In the genomic region with DNA sequence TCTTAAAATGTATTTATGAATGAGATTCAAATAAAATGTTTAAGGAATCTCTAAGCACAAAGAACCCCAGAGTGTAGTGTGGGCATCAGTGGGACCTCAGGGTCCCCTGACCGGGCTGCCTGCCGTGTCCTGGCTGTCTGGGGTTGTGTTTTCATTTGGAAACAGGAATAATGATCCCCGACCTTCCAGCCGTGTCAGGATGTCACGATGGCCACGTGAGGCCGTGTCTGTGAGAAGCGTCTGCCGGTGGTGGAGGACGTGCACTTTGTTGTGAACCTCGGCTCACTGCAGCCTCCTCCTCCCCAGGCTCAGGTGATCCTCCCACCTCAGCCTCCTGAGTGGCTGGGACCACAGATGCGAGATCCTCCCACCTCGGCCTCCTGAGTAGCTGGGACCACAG, we compare ENCODE assay signal across 22 cellular contexts.
"Had no signal": no experiment of that assay in that cellular context is flagged by ENCODE, and none has a peak within 500 bp of the region (broad histone marks: within the 10 kb centered on the region; RNA-seq: fewer than 3 reads in every experiment).

No MANE protein-coding gene starts in this region.

- H3K27me3 ChIP-seq: MG63, SJCRH30 had no signal

- H3K4me3 ChIP-seq: MG63, SJCRH30 had no signal

- ATAC-seq: Right ventricle myocardium inferior, SK-N-SH treated with all-trans-retinoic acid at 6 μM for 48 hours had no signal

- H3K27ac ChIP-seq: SJCRH30 had no signal

- H3K4me1 ChIP-seq: SJCRH30 had no signal

- H3K9me3 ChIP-seq: MG63, SJCRH30 had no signal

- DNase-seq: IMR-90, Karpas-422, KG1, MG63, NCI-H1092, NCI-H1105 treated with DMSO at 0.1 percent for 48 hours, NCI-H1417 treated with DMSO at 0.1 percent for 48 hours, NCI-H146, NCI-H1694 treated with DMSO at 0.1 percent for 48 hours, NCI-H2029, NCI-H2081 treated with DMSO at 0.1 percent for 48 hours, NCI-H2171, NCI-H226, NCI-H446, NCI-H510A, NCI-H524 treated with DMSO at 0.1 percent for 48 hours, NCI-H69, NCI-H774, SHP77 treated with DMSO at 0.1 percent for 48 hours, SJCRH30 had no signal
